ENCODE assay signal across 1 cellular context in genomic region chr1:192167941-192168685, GRCh38.
TF ChIP-seq lines count a peak whose summit lies in the region.

No MANE protein-coding gene starts in this region.

TF ChIP-seq in IMR-90, 13 proteins besides CTCF, POLR2A, EP300 and RAD21:
- TF ChIP-seq MXI1 (IDR thresholded peaks at IDR 0.05; ENCODE audit: borderline replicate concordance, low read depth, low read length) (no peak), RCOR1 (IDR thresholded peaks at IDR 0.05; ENCODE audit: insufficient replicate concordance, low read length) (no peak), SMC3 (IDR thresholded peaks at IDR 0.05; ENCODE audit: low read depth, low read length) (no peak), CEBPB (IDR thresholded peaks at IDR 0.05; ENCODE audit: low read depth, low read length) (no peak), USF2 (IDR thresholded peaks at IDR 0.05; ENCODE audit: low read depth, low read length) (no peak), CHD1 (IDR thresholded peaks at IDR 0.05; ENCODE audit: low read depth, low read length) (no peak), FOS (IDR thresholded peaks at IDR 0.05; ENCODE audit: low read depth, low read length) (no peak), MAFK (IDR thresholded peaks at IDR 0.05; ENCODE audit: low read depth, low read length) (no peak), NFE2L2 (IDR thresholded peaks at IDR 0.05; ENCODE audit: low read depth, low read length) (no peak), RFX5 (IDR thresholded peaks at IDR 0.05; ENCODE audit: low read depth, low read length) (no peak), ELK1 (IDR thresholded peaks at IDR 0.05; ENCODE audit: borderline replicate concordance, low read depth, low read length) (no peak), MAZ (IDR thresholded peaks at IDR 0.05; ENCODE audit: borderline replicate concordance, low read depth, low read length) (no peak), BHLHE40 (IDR thresholded peaks at IDR 0.05; ENCODE audit: low read depth, low read length) (no peak)
